In genomic region chr12:75779891-75780501, GRCh38 we compare ENCODE assay signal across 1 cellular context.
TF ChIP-seq lines count a peak whose summit lies in the region.

No MANE protein-coding gene starts in this region.

TF ChIP-seq in IMR-90, 13 proteins besides CTCF, POLR2A, EP300 and RAD21:
- TF ChIP-seq CHD1 (IDR thresholded peaks at IDR 0.05; ENCODE audit: low read depth, low read length), result no peak
